8 cellular contexts compared by ENCODE assay signal in genomic region chr16:4371481-4372314, GRCh38. TPM values are rescaled to one million over a fixed set of nuclear protein-coding genes. Genes with fewer than 3 reads are reported as not detected.
A peak's percentile ranks its signal among the peaks of the same experiment; 100 is the strongest.
DNase-seq lines count a peak whose midpoint lies in the region; ATAC-seq, FAIRE-seq and TF ChIP-seq lines count a peak whose summit lies in the region.

VASN (plus strand) TSS chr16:4371848; CDS start chr16:4380878, 9,030 bp downstream.

- FAIRE-seq in pancreas (lab: Jason Lieb, UNC), result no peak

- H3K4me3 ChIP-seq in HEK293 (ENCODE audit: low read depth, low read length) (peak within 1 kb of the TSS; percentile 45), cardiac muscle cell (peak within 1 kb of the TSS; percentile 75), pancreas (peak within 1 kb of the TSS; percentile 46 to 67 (median 58)), thymus (ENCODE audit: low read length) (peak within 1 kb of the TSS; percentile 57)

- DNase-seq in COLO829 (ENCODE audit: low spot score) (peak; percentile 70), cardiac muscle cell (ENCODE audit: low read depth in 1 of 2, low spot score in 1 of 2) (peak; percentile 87 to 91), pancreas (peak; percentile 70 to 94 (median 85)), SHP77 treated with DMSO at 0.1 percent for 48 hours (lab: John Stamatoyannopoulos, UW) (no peak)
- peak; percentile 74 for DNase-seq in activated naive CD8-positive, alpha-beta T cell treated with anti-CD3 and anti-CD28 coated beads for 36 hours

- H3K27ac Mint-ChIP-seq in activated naive CD8-positive, alpha-beta T cell treated with anti-CD3 and anti-CD28 coated beads for 36 hours, result no peak within 1 kb of the TSS

- no peaks in the 10 kb centered on the region for H3K27me3 Mint-ChIP-seq in activated naive CD8-positive, alpha-beta T cell treated with anti-CD3 and anti-CD28 coated beads for 36 hours

- H3K9me3 ChIP-seq in HEK293 (ENCODE audit: control insufficient read depth, insufficient read depth, low read depth, low read length) (no peaks in the 10 kb centered on the region), cardiac muscle cell (ENCODE audit: low read depth) (no peaks in the 10 kb centered on the region), pancreas (no peaks in the 10 kb centered on the region), thymus (ENCODE audit: control insufficient read depth) (no peaks in the 10 kb centered on the region)

- peak within 1 kb of the TSS; percentile 71 for H3K4me3 Mint-ChIP-seq in activated naive CD8-positive, alpha-beta T cell treated with anti-CD3 and anti-CD28 coated beads for 36 hours

- H3K36me3 ChIP-seq in HEK293 (ENCODE audit: control insufficient read depth in 2 of 2, insufficient read depth in 1 of 2, low read length in 2 of 2) (no peaks in the 10 kb centered on the region; a peak in 1 of 3 replicates), cardiac muscle cell (no peaks in the 10 kb centered on the region), pancreas (no peaks in the 10 kb centered on the region), thymus (ENCODE audit: control insufficient read depth, insufficient read depth) (peaks cover under 1% of the 10 kb centered on the region)

- whole genome bisulfite sequencing in pancreas, 2 donors, result 1 to 2% methylated on average over 80 to 86 of the region's 86 CpGs
- 5% methylated on average over 86 of the region's 86 CpGs for WGBS in thymus

- H3K27ac ChIP-seq in HEK293 (ENCODE audit: extremely low read depth, low read depth, low read length) (no peak within 1 kb of the TSS; the same call in 1 of the 2 replicates), cardiac muscle cell (peak within 1 kb of the TSS; percentile 89), pancreas (peak within 1 kb of the TSS; percentile 69 to 92 (median 82)), thymus (ENCODE audit: low read depth) (peak within 1 kb of the TSS; percentile 31)

- peaks cover 21% of the 10 kb centered on the region for H3K4me1 ChIP-seq in HEK293 (ENCODE audit: control insufficient read depth, insufficient read depth, low read length)
- H3K4me1 ChIP-seq in cardiac muscle cell (ENCODE audit: low read depth), result peaks cover 40% of the 10 kb centered on the region
- H3K4me1 ChIP-seq in pancreas, result peaks cover 0 to 21% (median 20%) of the 10 kb centered on the region in 3 donors
- H3K4me1 ChIP-seq in thymus (ENCODE audit: control insufficient read depth, insufficient read depth, low read length), result peaks cover 10% of the 10 kb centered on the region

- no peaks in the 10 kb centered on the region for H3K9me3 Mint-ChIP-seq in activated naive CD8-positive, alpha-beta T cell treated with anti-CD3 and anti-CD28 coated beads for 36 hours

- TF ChIP-seq CTCF in HEK293 (tag by site-specific recombination; IDR thresholded peaks at IDR 0.05) (no peak), cardiac muscle cell (IDR thresholded peaks at IDR 0.05; ENCODE audit: low read depth, low read length) (no peak), pancreas (IDR thresholded peaks at IDR 0.05) (no peak)

- POLR2A ChIA-PET in HEK293 (lab: Yijun Ruan, JAX), result no interaction called here

- H3K27me3 ChIP-seq in cardiac muscle cell, result no peaks in the 10 kb centered on the region
- no peaks in the 10 kb centered on the region for H3K27me3 ChIP-seq in pancreas
- H3K27me3 ChIP-seq in thymus (ENCODE audit: control insufficient read depth, insufficient read depth), result peaks cover 10% of the 10 kb centered on the region

- H3K4me1 Mint-ChIP-seq in activated naive CD8-positive, alpha-beta T cell treated with anti-CD3 and anti-CD28 coated beads for 36 hours, result peaks cover 5% of the 10 kb centered on the region

- intact Hi-C loops in pancreas (cut with DNase I), result no loop called here

- H3K36me3 Mint-ChIP-seq in activated naive CD8-positive, alpha-beta T cell treated with anti-CD3 and anti-CD28 coated beads for 36 hours, result no peaks in the 10 kb centered on the region

- CTCF ChIA-PET in HEK293 (lab: Yijun Ruan, JAX), result interaction anchor here (0.7 to 3.3 kb wide), 3 partner anchors 12 to 57 kb away, joined by 3 to 32 read pairs (median 9); no protein-coding TSS in a partner anchor

- peak; percentile 43 for ATAC-seq in SK-N-SH treated with all-trans-retinoic acid at 6 μM for 48 hours
- ATAC-seq in pancreas, result peak; percentile 70 to 79 (median 73)

TF ChIP-seq in HEK293, 187 proteins besides CTCF, POLR2A, EP300 and RAD21 (continues in another document):
- TF ChIP-seq INSM2 (tag by site-specific recombination; IDR thresholded peaks at IDR 0.05) (no peak), KLF10 (tag by site-specific recombination; IDR thresholded peaks at IDR 0.05) (peak; percentile 83), ZNF791 (tag by site-specific recombination; IDR thresholded peaks at IDR 0.05) (no peak), ZFP3 (tag by site-specific recombination; IDR thresholded peaks at IDR 0.05; ENCODE audit: low read depth) (no peak), MYNN (tag by site-specific recombination; IDR thresholded peaks at IDR 0.05; ENCODE audit: borderline replicate concordance) (peak; percentile 61; the same call in 1 of the 2 replicates), GLI2 (tag by site-specific recombination; IDR thresholded peaks at IDR 0.05; ENCODE audit: borderline replicate concordance, low read depth) (no peak)

TF ChIP-seq in SK-N-SH treated with all-trans-retinoic acid at 6 μM for 48 hours, 23 proteins besides CTCF, POLR2A, EP300 and RAD21:
- TF ChIP-seq ZFP30 (CRISPR knock-in tag; IDR thresholded peaks at IDR 0.05), result no peak
- 0 out of 2 replicates have a peak, but pooled peaks have one; percentile 12 for TF ChIP-seq GLIS3 (CRISPR knock-in tag; IDR thresholded peaks at IDR 0.05)
- TF ChIP-seq PPARA (CRISPR knock-in tag; IDR thresholded peaks at IDR 0.05; ENCODE audit: borderline replicate concordance), result no peak
- no peak for TF ChIP-seq RARB (CRISPR knock-in tag; IDR thresholded peaks at IDR 0.05)

RNA-seq across cellular contexts. Expression of gene VASN, which starts in this region (rescaled TPM):
- total RNA-seq in activated naive CD8-positive, alpha-beta T cell treated with anti-CD3 and anti-CD28 coated beads for 36 hours, result under 1 TPM in 1 of 2 experiments, not detected in 1; 0.08 TPM
- 23.3 and 33.3 TPM in 2 replicates for total RNA-seq in cardiac muscle cell
- 18.9 and 30.5 TPM in 2 replicates for polyA plus RNA-seq in cardiac muscle cell
- total RNA-seq in pancreas, result 10 to 100 TPM in 1 of 6 donors, 1 to 10 TPM in 5; 3.1 to 10.1 (median 7.9) TPM
- polyA plus RNA-seq in pancreas, result 10 to 100 TPM in 1 of 2 donors, 1 to 10 TPM in 1; 9.0 to 14.8 TPM
- 3.6 TPM for polyA plus RNA-seq in thymus

Comparison
In these comparisons a context has a peak if more than half of its experiments do, and no peak if none do; other contexts are left out.
1. Peak in DNase-seq in activated naive CD8-positive, alpha-beta T cell treated with anti-CD3 and anti-CD28 coated beads for 36 hours; RNA of the gene not detected or under 1 TPM.